In the genomic region with DNA sequence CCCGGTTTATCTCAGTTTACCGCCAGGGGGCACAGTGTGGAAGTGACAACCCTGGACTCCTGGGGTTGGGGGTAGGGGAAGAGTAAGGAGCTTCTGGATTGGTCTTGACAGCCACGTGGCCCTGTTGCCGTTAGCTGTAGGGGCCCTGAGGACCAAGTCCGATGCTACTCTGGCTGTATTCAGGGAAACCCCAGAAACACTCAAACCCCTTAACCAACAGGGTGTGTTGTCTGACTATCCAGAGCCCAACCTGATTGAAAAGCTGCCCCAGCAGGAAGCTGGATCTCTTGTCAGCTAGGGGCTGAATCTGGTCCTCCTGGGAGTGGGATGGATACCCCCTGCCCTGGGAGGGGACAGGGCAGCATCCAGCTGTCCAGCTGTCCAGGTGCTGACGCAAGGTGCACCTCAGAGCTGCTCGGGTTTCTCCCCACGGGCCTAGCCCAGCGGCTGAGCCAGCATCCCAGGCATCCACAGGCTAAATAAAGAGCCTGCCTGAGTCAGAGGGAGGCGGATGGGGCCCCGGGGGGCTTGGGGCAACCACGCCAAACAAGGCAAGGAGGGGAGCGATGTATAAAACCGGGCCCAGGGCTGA, we compare ENCODE assay signal across 1 cellular context.
A peak's percentile ranks its signal among the peaks of the same experiment; 100 is the strongest.
TF ChIP-seq lines count a peak whose summit lies in the region.

No MANE protein-coding gene starts in this region.

TF ChIP-seq in HepG2, 621 proteins besides CTCF, POLR2A, EP300 and RAD21 (continued from another document):
- TF ChIP-seq, protein P1, sequence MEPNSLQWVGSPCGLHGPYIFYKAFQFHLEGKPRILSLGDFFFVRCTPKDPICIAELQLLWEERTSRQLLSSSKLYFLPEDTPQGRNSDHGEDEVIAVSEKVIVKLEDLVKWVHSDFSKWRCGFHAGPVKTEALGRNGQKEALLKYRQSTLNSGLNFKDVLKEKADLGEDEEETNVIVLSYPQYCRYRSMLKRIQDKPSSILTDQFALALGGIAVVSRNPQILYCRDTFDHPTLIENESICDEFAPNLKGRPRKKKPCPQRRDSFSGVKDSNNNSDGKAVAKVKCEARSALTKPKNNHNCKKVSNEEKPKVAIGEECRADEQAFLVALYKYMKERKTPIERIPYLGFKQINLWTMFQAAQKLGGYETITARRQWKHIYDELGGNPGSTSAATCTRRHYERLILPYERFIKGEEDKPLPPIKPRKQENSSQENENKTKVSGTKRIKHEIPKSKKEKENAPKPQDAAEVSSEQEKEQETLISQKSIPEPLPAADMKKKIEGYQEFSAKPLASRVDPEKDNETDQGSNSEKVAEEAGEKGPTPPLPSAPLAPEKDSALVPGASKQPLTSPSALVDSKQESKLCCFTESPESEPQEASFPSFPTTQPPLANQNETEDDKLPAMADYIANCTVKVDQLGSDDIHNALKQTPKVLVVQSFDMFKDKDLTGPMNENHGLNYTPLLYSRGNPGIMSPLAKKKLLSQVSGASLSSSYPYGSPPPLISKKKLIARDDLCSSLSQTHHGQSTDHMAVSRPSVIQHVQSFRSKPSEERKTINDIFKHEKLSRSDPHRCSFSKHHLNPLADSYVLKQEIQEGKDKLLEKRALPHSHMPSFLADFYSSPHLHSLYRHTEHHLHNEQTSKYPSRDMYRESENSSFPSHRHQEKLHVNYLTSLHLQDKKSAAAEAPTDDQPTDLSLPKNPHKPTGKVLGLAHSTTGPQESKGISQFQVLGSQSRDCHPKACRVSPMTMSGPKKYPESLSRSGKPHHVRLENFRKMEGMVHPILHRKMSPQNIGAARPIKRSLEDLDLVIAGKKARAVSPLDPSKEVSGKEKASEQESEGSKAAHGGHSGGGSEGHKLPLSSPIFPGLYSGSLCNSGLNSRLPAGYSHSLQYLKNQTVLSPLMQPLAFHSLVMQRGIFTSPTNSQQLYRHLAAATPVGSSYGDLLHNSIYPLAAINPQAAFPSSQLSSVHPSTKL (CRISPR knock-in tag; IDR thresholded peaks at IDR 0.05): no peak
- peak; percentile 54; the same call in 1 of the 3 replicates for TF ChIP-seq MXI1 (IDR thresholded peaks at IDR 0.05; ENCODE audit: borderline replicate concordance, low read depth, low read length)
- TF ChIP-seq ZMYM3 (CRISPR knock-in tag; IDR thresholded peaks at IDR 0.05): no peak
- no peak for TF ChIP-seq TOE1 (CRISPR knock-in tag; IDR thresholded peaks at IDR 0.05)
- TF ChIP-seq, protein P2, sequence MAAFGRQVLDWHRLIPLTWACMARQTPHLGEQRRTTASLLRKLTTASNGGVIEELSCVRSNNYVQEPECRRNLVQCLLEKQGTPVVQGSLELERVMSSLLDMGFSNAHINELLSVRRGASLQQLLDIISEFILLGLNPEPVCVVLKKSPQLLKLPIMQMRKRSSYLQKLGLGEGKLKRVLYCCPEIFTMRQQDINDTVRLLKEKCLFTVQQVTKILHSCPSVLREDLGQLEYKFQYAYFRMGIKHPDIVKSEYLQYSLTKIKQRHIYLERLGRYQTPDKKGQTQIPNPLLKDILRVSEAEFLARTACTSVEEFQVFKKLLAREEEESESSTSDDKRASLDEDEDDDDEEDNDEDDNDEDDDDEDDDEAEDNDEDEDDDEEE (CRISPR knock-in tag; IDR thresholded peaks at IDR 0.05): 0 out of 2 replicates have a peak, but pooled peaks have one; percentile 53
- no peak for TF ChIP-seq RFXAP (CRISPR knock-in tag; IDR thresholded peaks at IDR 0.05; ENCODE audit: borderline replicate concordance)
- TF ChIP-seq ZNF75D (CRISPR knock-in tag; IDR thresholded peaks at IDR 0.05; ENCODE audit: borderline replicate concordance): no peak
- peak; percentile 45; the same call in 1 of the 2 replicates for TF ChIP-seq GATAD2A (CRISPR knock-in tag; IDR thresholded peaks at IDR 0.05)
- TF ChIP-seq TSC22D2 (CRISPR knock-in tag; IDR thresholded peaks at IDR 0.05; ENCODE audit: borderline replicate concordance): no peak
- TF ChIP-seq ZNF350 (CRISPR knock-in tag; IDR thresholded peaks at IDR 0.05; ENCODE audit: borderline replicate concordance, low read depth): no peak
- TF ChIP-seq ZNF547 (CRISPR knock-in tag; IDR thresholded peaks at IDR 0.05): no peak
- TF ChIP-seq ZNF709 (CRISPR knock-in tag; IDR thresholded peaks at IDR 0.05): peak; percentile 59; the same call in 1 of the 2 replicates
- TF ChIP-seq POLR2AphosphoS2 (IDR thresholded peaks at IDR 0.05; ENCODE audit: low read depth, low read length): no peak
- TF ChIP-seq, protein P3, sequence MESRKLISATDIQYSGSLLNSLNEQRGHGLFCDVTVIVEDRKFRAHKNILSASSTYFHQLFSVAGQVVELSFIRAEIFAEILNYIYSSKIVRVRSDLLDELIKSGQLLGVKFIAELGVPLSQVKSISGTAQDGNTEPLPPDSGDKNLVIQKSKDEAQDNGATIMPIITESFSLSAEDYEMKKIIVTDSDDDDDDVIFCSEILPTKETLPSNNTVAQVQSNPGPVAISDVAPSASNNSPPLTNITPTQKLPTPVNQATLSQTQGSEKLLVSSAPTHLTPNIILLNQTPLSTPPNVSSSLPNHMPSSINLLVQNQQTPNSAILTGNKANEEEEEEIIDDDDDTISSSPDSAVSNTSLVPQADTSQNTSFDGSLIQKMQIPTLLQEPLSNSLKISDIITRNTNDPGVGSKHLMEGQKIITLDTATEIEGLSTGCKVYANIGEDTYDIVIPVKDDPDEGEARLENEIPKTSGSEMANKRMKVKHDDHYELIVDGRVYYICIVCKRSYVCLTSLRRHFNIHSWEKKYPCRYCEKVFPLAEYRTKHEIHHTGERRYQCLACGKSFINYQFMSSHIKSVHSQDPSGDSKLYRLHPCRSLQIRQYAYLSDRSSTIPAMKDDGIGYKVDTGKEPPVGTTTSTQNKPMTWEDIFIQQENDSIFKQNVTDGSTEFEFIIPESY (CRISPR knock-in tag; IDR thresholded peaks at IDR 0.05): no peak
- no peak for TF ChIP-seq TAF15 (IDR thresholded peaks at IDR 0.05; ENCODE audit: low read depth, low read length, poor library complexity, severe bottlenecking)
- TF ChIP-seq SAP130 (CRISPR knock-in tag; IDR thresholded peaks at IDR 0.05; ENCODE audit: low read depth): peak; percentile 82
- peak; percentile 58; the same call in 1 of the 2 replicates for TF ChIP-seq TBX2 (CRISPR knock-in tag; IDR thresholded peaks at IDR 0.05; ENCODE audit: borderline replicate concordance)
- no peak for TF ChIP-seq ZNF777 (CRISPR knock-in tag; IDR thresholded peaks at IDR 0.05)
- TF ChIP-seq TRIM24 (CRISPR knock-in tag; IDR thresholded peaks at IDR 0.05): no peak
- 0 out of 2 replicates have a peak, but pooled peaks have one; percentile 49 for TF ChIP-seq ZSCAN31 (CRISPR knock-in tag; IDR thresholded peaks at IDR 0.05; ENCODE audit: low read depth)
- TF ChIP-seq JUND (CRISPR knock-in tag; IDR thresholded peaks at IDR 0.05): no peak
- no peak for TF ChIP-seq ZBTB7A (CRISPR knock-in tag; IDR thresholded peaks at IDR 0.05)
- TF ChIP-seq RCOR2 (CRISPR knock-in tag; IDR thresholded peaks at IDR 0.05): no peak
- TF ChIP-seq ZNF564 (CRISPR knock-in tag; IDR thresholded peaks at IDR 0.05): no peak
- 0 out of 2 replicates have a peak, but pooled peaks have one; percentile 18 for TF ChIP-seq FOXA3 (CRISPR knock-in tag; IDR thresholded peaks at IDR 0.05)
- TF ChIP-seq ZNF878 (CRISPR knock-in tag; IDR thresholded peaks at IDR 0.05): no peak
